In the genomic region with DNA sequence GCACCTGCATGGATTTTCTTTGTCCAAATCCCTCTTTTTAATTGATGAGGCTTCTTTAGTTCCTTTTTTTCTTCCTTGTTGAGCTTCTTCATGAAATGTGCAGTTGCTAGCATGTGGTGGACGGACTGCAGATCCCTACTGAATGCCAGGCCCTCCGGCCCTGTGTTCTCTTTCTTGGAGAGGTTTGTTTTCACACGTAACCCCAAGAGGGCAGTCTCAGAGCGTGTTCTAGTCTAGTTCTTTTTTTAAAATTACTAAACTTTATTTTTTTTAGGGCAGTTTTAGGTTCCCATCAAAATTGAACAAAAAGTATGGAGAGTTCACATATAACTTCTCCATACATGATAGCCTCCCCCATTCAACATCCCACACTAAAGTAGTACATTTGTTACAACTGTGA, we compare ENCODE assay signal across 2 cellular contexts.
TF ChIP-seq lines count a peak whose summit lies in the region.

No MANE protein-coding gene starts in this region.

TF ChIP-seq in HCT116, 20 proteins besides CTCF, POLR2A, EP300 and RAD21:
- TF ChIP-seq EZH2 (IDR thresholded peaks at IDR 0.05): no peak
- TF ChIP-seq YY1 (IDR thresholded peaks at IDR 0.05; ENCODE audit: extremely low read depth, insufficient replicate concordance, low read depth, low read length): no peak
- no peak for TF ChIP-seq ELF1 (IDR thresholded peaks at IDR 0.05; ENCODE audit: borderline replicate concordance, low read depth)
- TF ChIP-seq EZH2phosphoT487 (IDR thresholded peaks at IDR 0.05; ENCODE audit: borderline replicate concordance): no peak
- no peak for TF ChIP-seq ZNF274 (IDR thresholded peaks at IDR 0.05; ENCODE audit: low read depth, low read length)
- TF ChIP-seq SIN3A (IDR thresholded peaks at IDR 0.05; ENCODE audit: low read depth): no peak

TF ChIP-seq in HepG2, 621 proteins besides CTCF, POLR2A, EP300 and RAD21:
- no peak for TF ChIP-seq ZNF552 (CRISPR knock-in tag; IDR thresholded peaks at IDR 0.05; ENCODE audit: borderline replicate concordance)
- no peak for TF ChIP-seq ZBTB33 (CRISPR knock-in tag; IDR thresholded peaks at IDR 0.05)
- TF ChIP-seq, protein P1, sequence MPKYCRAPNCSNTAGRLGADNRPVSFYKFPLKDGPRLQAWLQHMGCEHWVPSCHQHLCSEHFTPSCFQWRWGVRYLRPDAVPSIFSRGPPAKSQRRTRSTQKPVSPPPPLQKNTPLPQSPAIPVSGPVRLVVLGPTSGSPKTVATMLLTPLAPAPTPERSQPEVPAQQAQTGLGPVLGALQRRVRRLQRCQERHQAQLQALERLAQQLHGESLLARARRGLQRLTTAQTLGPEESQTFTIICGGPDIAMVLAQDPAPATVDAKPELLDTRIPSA (CRISPR knock-in tag; IDR thresholded peaks at IDR 0.05; ENCODE audit: borderline replicate concordance): no peak
- TF ChIP-seq, protein P2, sequence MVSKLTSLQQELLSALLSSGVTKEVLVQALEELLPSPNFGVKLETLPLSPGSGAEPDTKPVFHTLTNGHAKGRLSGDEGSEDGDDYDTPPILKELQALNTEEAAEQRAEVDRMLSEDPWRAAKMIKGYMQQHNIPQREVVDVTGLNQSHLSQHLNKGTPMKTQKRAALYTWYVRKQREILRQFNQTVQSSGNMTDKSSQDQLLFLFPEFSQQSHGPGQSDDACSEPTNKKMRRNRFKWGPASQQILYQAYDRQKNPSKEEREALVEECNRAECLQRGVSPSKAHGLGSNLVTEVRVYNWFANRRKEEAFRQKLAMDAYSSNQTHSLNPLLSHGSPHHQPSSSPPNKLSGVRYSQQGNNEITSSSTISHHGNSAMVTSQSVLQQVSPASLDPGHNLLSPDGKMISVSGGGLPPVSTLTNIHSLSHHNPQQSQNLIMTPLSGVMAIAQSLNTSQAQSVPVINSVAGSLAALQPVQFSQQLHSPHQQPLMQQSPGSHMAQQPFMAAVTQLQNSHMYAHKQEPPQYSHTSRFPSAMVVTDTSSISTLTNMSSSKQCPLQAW (CRISPR knock-in tag; IDR thresholded peaks at IDR 0.05): no peak
TF ChIP-seq in HepG2: peak in this region for 0.
